23 cellular contexts compared by ENCODE assay signal in the genomic region with DNA sequence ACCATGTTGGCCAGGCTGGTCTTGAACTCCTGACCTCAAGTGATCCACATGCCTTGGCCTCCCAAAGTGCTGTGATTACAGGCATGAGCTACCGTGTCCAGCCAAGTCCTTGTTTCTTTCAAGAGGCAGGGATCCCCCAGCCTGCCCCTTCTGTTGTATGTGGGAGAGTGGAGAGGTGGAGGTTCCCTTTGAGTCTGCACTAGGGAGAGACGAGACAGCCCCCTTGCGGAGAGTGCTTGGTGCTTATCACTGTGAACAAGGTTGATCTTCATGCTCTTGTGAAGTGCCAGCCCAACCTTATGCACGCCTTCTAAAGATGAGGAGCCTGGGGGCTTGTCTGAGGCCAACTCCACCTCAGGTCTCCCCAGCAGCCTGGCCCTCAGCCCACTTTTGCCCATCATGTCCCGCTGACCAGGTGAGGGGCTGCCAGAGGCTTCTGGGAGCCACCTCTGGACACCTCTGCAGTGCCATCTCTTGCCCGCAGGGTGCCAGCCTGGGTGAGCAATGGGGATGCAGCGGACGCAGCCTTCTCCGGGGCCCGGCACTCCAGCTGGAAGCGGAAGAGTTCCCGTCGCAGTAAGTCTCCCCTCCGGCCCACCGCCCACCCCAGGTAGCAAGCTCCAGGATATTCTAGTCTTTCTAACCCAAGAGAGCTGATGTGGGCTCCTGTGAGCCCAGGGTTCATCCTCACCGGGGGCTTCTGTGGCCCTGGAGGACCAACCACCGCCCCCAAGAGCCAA.
DNase-seq lines count a peak whose midpoint lies in the region; ATAC-seq and TF ChIP-seq lines count a peak whose summit lies in the region.
"Had no signal": no experiment of that assay in that cellular context is flagged by ENCODE, and none has a peak within 500 bp of the region (broad histone marks: within the 10 kb centered on the region; RNA-seq: fewer than 3 reads in every experiment).

No MANE protein-coding gene starts in this region.

- intact Hi-C loops in tibial artery (cut with DNase I; ENCODE audit: low total_unique reads) (no loop called here), dorsolateral prefrontal cortex (cut with DNase I) (no loop called here)

- no peaks in the 10 kb centered on the region for H3K9me3 Mint-ChIP-seq in endodermal cell
- H3K9me3 Mint-ChIP-seq: activated CD4-positive, alpha-beta memory T cell treated with anti-CD3 and anti-CD28 coated beads, Interleukin-2, amount 10 ng/mL, durations not matched to agents 7 days and 5 days; activated naive CD8-positive, alpha-beta T cell treated with anti-CD3 and anti-CD28 coated beads, Interleukin-2, amount 10 ng/mL, durations not matched to agents 7 days and 5 days; CD14-positive monocyte; naive B cell had no signal

- no peaks in the 10 kb centered on the region for H3K36me3 Mint-ChIP-seq in endodermal cell (ENCODE audit: low read depth)
- H3K36me3 Mint-ChIP-seq: activated naive CD8-positive, alpha-beta T cell treated with anti-CD3 and anti-CD28 coated beads, Interleukin-2, amount 10 ng/mL, durations not matched to agents 7 days and 5 days; CD14-positive monocyte; naive B cell had no signal

- WGBS in endodermal cell (ENCODE audit: insufficient coverage in 1 of 2, insufficient read length in 1 of 2), 2 experiments: 92 to 93% methylated on average over 14 to 17 of the region's 17 CpGs

- H3K36me3 ChIP-seq in SJCRH30 (no peaks in the 10 kb centered on the region), endodermal cell (ENCODE audit: control insufficient read depth, insufficient read depth, low read length) (no peaks in the 10 kb centered on the region), tibial artery (peaks cover 10 to 28% (median 20%) of the 10 kb centered on the region in 3 donors)

- peaks cover 3% of the 10 kb centered on the region for H3K4me1 Mint-ChIP-seq in endodermal cell
- H3K4me1 Mint-ChIP-seq: activated CD4-positive, alpha-beta memory T cell treated with anti-CD3 and anti-CD28 coated beads, Interleukin-2, amount 10 ng/mL, durations not matched to agents 7 days and 5 days; activated naive CD8-positive, alpha-beta T cell treated with anti-CD3 and anti-CD28 coated beads, Interleukin-2, amount 10 ng/mL, durations not matched to agents 7 days and 5 days had no signal

- H3K27ac ChIP-seq in SJCRH30 (peak overlapping the region; percentile 59; the same call in 1 of the 2 replicates), endodermal cell (ENCODE audit: low read depth, low read length) (no peak overlapping the region), tibial artery (peak overlapping the region; percentile 100), dorsolateral prefrontal cortex (peak overlapping the region in 2 of 59 donors; percentile 18 to 81)
- H3K27ac ChIP-seq: epithelial cell of prostate, vagina had no signal

- DNase-seq in SJCRH30 (no peak), endodermal cell (peak; percentile 76), tibial artery (no peak), dorsolateral prefrontal cortex (no peak)
- DNase-seq: activated CD4-positive, alpha-beta memory T cell treated with anti-CD3 and anti-CD28 coated beads, Interleukin-2, amount 10 ng/mL, durations not matched to agents 7 days and 5 days; activated CD4-positive, CD25-positive, alpha-beta regulatory T cell treated with anti-CD3 and anti-CD28 coated beads, Interleukin-2, amount 50 U/mL, for 72 hours; activated naive CD8-positive, alpha-beta T cell treated with anti-CD3 and anti-CD28 coated beads, Interleukin-2, amount 10 ng/mL, durations not matched to agents 7 days and 5 days; Calu3; central memory CD4-positive, alpha-beta T cell; heart right ventricle; left cardiac atrium; mesenchymal stem cell; naive B cell; NCI-H1417 treated with DMSO at 0.1 percent for 48 hours; NCI-H446; stimulated activated CD4-positive, alpha-beta T cell treated with anti-CD3 and anti-CD28 coated beads, Interleukin-2, amount 100 ng/mL, for 24 hours had no signal

- H3K27ac Mint-ChIP-seq in endodermal cell: no peak overlapping the region
- H3K27ac Mint-ChIP-seq: activated CD4-positive, alpha-beta memory T cell treated with anti-CD3 and anti-CD28 coated beads, Interleukin-2, amount 10 ng/mL, durations not matched to agents 7 days and 5 days; activated naive CD8-positive, alpha-beta T cell treated with anti-CD3 and anti-CD28 coated beads, Interleukin-2, amount 10 ng/mL, durations not matched to agents 7 days and 5 days; naive B cell had no signal

- TF ChIP-seq CTCF in GM12872 (IDR thresholded peaks at IDR 0.05; ENCODE audit: insufficient read depth, low read depth, low read length) (peak; percentile 28; the same call in 1 of the 3 replicates), endodermal cell (conservative IDR thresholded peaks at IDR 0.05) (peak; percentile 53), tibial artery (IDR thresholded peaks at IDR 0.05) (no peak), dorsolateral prefrontal cortex (IDR thresholded peaks at IDR 0.05 in 54 of 56, conservative IDR thresholded peaks at IDR 0.05 in 2 of 56; ENCODE audit: low read depth in 1 of 56, partially characterized antibody in 56 of 56) (no peak)

- H3K9ac ChIP-seq in endodermal cell (ENCODE audit: extremely low read depth, low read length, poor library complexity, severe bottlenecking): no peak overlapping the region

- ATAC-seq in GM21515 (IDR thresholded peaks at IDR 0.05; ENCODE audit: unreplicated experiment) (no peak), GM18870 (IDR thresholded peaks at IDR 0.05; ENCODE audit: unreplicated experiment) (no peak)
- ATAC-seq: heart right ventricle, left cardiac atrium had no signal

- H3K4me3 ChIP-seq in SJCRH30: no peak overlapping the region
- H3K4me3 ChIP-seq in endodermal cell (ENCODE audit: low read length): no peak overlapping the region
- H3K4me3 ChIP-seq in tibial artery: no peak overlapping the region
- no peak overlapping the region for H3K4me3 ChIP-seq in dorsolateral prefrontal cortex
- H3K4me3 ChIP-seq: heart right ventricle, smooth muscle cell, vagina had no signal

- no peaks in the 10 kb centered on the region for H3K9me3 ChIP-seq in SJCRH30 (replicated peaks)
- no peaks in the 10 kb centered on the region for H3K9me3 ChIP-seq in endodermal cell (ENCODE audit: control insufficient read depth, low read length)
- H3K9me3 ChIP-seq in tibial artery: no peaks in the 10 kb centered on the region
- H3K9me3 ChIP-seq: heart right ventricle, vagina had no signal

- H3K4me3 Mint-ChIP-seq in endodermal cell: no peak overlapping the region
- H3K4me3 Mint-ChIP-seq: activated CD4-positive, alpha-beta memory T cell treated with anti-CD3 and anti-CD28 coated beads, Interleukin-2, amount 10 ng/mL, durations not matched to agents 7 days and 5 days; activated naive CD8-positive, alpha-beta T cell treated with anti-CD3 and anti-CD28 coated beads, Interleukin-2, amount 10 ng/mL, durations not matched to agents 7 days and 5 days; naive B cell had no signal

- H3K4me1 ChIP-seq in SJCRH30: peaks cover 23% of the 10 kb centered on the region
- H3K4me1 ChIP-seq in endodermal cell (ENCODE audit: control insufficient read depth, insufficient read depth, low read length): no peaks in the 10 kb centered on the region
- H3K4me1 ChIP-seq in tibial artery: peaks cover 0 to 100% (median 59%) of the 10 kb centered on the region in 4 donors

- H3K27me3 Mint-ChIP-seq in endodermal cell (ENCODE audit: insufficient read depth): no peaks in the 10 kb centered on the region
- H3K27me3 Mint-ChIP-seq: activated CD4-positive, alpha-beta memory T cell treated with anti-CD3 and anti-CD28 coated beads, Interleukin-2, amount 10 ng/mL, durations not matched to agents 7 days and 5 days had no signal

- H3K27me3 ChIP-seq in SJCRH30: no peaks in the 10 kb centered on the region
- H3K27me3 ChIP-seq in endodermal cell (ENCODE audit: control insufficient read depth, insufficient read depth, low read length, poor library complexity, severe bottlenecking): no peaks in the 10 kb centered on the region
- H3K27me3 ChIP-seq in tibial artery: no peaks in the 10 kb centered on the region
- H3K27me3 ChIP-seq in dorsolateral prefrontal cortex: no peaks in the 10 kb centered on the region
- H3K27me3 ChIP-seq: heart right ventricle, vagina had no signal

Comparison
In these comparisons a context has a peak if more than half of its experiments do, and no peak if none do; other contexts are left out.
1. CTCF ChIP-seq: peak in GM12872 (single experiment) and endodermal cell (single experiment); none in tibial artery (0 of 2) and dorsolateral prefrontal cortex (0 of 56).